8 cellular contexts compared by ENCODE assay signal in the genomic region with DNA sequence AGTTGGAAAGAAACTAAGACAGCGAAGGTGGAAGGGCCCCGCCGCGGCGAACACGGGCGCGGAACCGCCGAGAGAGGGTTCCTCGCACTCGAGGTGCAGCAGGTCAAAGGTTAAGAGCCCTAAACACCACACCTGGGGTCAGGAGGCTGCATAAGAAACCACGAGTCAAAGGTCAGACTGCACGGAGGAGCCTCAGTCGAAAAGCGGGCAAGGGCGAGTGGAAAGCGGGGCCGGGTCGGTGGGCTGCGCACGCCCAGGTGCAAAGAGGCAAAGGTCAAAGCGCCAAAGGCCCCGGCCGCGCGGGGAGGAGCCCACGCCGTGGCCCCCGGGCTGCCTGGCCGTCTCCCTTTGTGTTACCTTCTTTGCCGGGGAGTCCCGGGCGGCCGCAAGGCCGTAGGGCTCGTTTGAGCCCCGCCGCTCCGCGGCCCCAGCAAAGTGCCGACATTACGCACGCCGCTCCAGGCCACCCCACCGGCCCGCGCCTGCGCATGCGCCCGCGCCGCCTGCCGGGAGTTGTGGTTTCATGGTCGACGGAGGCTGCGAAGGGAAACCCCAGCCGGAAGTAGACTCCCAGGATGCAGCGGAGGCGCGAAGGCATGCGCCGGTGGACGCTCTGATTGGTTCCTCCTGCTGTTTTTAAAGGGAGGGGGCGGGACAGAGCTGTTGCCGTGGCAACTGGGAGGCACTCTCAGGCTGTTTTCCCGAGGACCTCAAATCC. TPM values are rescaled to one million over a fixed set of nuclear protein-coding genes. Genes with fewer than 3 reads are reported as not detected.
DNase-seq lines count a peak whose midpoint lies in the region; TF ChIP-seq lines count a peak whose summit lies in the region.

A gene (minus strand): TSS at position 470 of the 718 bp plus-strand sequence. CDS start 25 bp downstream, at position 445.

- peaks cover 40% of the 10 kb centered on the region for H3K79me2 ChIP-seq in GM23248 (ENCODE audit: insufficient read depth)

- in situ Hi-C loops in GM23248 (cut with MboI) = no loop called here

- H2AFZ ChIP-seq in GM23248 = peak within 1 kb of the TSS; percentile 86

- no peaks in the 10 kb centered on the region for H3K9me3 ChIP-seq in GM23248 (ENCODE audit: low read depth)
- no peaks in the 10 kb centered on the region for H3K9me3 ChIP-seq in esophagus muscularis mucosa
- no peaks in the 10 kb centered on the region for H3K9me3 ChIP-seq in muscle layer of colon (ENCODE audit: low read length)

- no peaks in the 10 kb centered on the region for H3K9me2 ChIP-seq in GM23248 (ENCODE audit: insufficient read depth)

- H4K20me1 ChIP-seq in GM23248 (ENCODE audit: insufficient read depth) = no peaks in the 10 kb centered on the region

- H3K36me3 ChIP-seq in GM23248 (ENCODE audit: low read depth) = peaks cover 11% of the 10 kb centered on the region; the same call in 1 of the 2 replicates
- H3K36me3 ChIP-seq in esophagus muscularis mucosa = peaks cover 9 to 35% (median 26%) of the 10 kb centered on the region in 4 donors
- no peaks in the 10 kb centered on the region for H3K36me3 ChIP-seq in muscle layer of colon (ENCODE audit: insufficient read depth, low read length)

- peak within 1 kb of the TSS; percentile 79 for H3K9ac ChIP-seq in GM23248
- H3K9ac ChIP-seq in muscle layer of colon (ENCODE audit: low read length) = peak within 1 kb of the TSS; percentile 63

- H3K27me3 ChIP-seq in GM23248 (replicated peaks; ENCODE audit: insufficient read depth) (no peaks in the 10 kb centered on the region), esophagus muscularis mucosa (no peaks in the 10 kb centered on the region), muscle layer of colon (ENCODE audit: control insufficient read depth in 1 of 2, insufficient read depth in 2 of 2, low read length in 2 of 2) (no peaks in the 10 kb centered on the region)

- DNase-seq in DMS79 treated with DMSO at 0.1 percent for 48 hours (lab: John Stamatoyannopoulos, UW) = peak; percentile 94
- DNase-seq in GM23248 = peak; percentile 99
- peak; percentile 96 to 97 for DNase-seq in Kasumi-1 (lab: John Stamatoyannopoulos, UW)
- DNase-seq in RKO (ENCODE audit: low spot score) = peak; percentile 98
- peak; percentile 94 for DNase-seq in activated T-helper 1 cell treated with Interleukin-2 at 50 U/mL for 16 hours (ENCODE audit: low read depth)
- DNase-seq in esophagus muscularis mucosa (ENCODE audit: extremely low spot score) = peak; percentile 99
- peak; percentile 90 to 94 for DNase-seq in stimulated activated CD8-positive, alpha-beta memory T cell treated with anti-CD3 and anti-CD28 coated beads, Interleukin-7, amount 100 ng/mL, for 1 hour (ENCODE audit: low read depth in 2 of 2)

- H3K4me3 ChIP-seq in GM23248 (peak within 1 kb of the TSS; percentile 77), esophagus muscularis mucosa (peak within 1 kb of the TSS; percentile 66 to 97 (median 91)), muscle layer of colon (ENCODE audit: low read depth in 1 of 2, low read length in 2 of 2) (peak within 1 kb of the TSS; percentile 91 to 95)

- TF ChIP-seq POLR2A in esophagus muscularis mucosa (IDR thresholded peaks at IDR 0.05; ENCODE audit: low read depth) = no peak

- H3F3A ChIP-seq in GM23248 (ENCODE audit: insufficient read depth) = peaks cover 6% of the 10 kb centered on the region; the same call in 1 of the 2 replicates

- H3K27ac ChIP-seq in GM23248 (peak within 1 kb of the TSS; percentile 78), esophagus muscularis mucosa (replicated peaks in 1 of 4) (peak within 1 kb of the TSS; percentile 65 to 81 (median 78)), muscle layer of colon (ENCODE audit: low read depth, low read length) (peak within 1 kb of the TSS; percentile 66)

- 0 to 1% methylated on average over 47 to 60 of the region's 67 CpGs for WGBS in GM23248 (ENCODE audit: low coverage in 1 of 2, low lambda C conversion rate in 2 of 2, missing lambda C conversion rate in 2 of 2), 2 experiments
- WGBS in esophagus muscularis mucosa = under 1% methylated on average over 60 of the region's 67 CpGs

- TF ChIP-seq CTCF in esophagus muscularis mucosa (IDR thresholded peaks at IDR 0.05) = peak in 1 of 3 experiments; percentile 14

- H3K4me2 ChIP-seq in GM23248 (ENCODE audit: unreplicated experiment) = peak within 1 kb of the TSS; percentile 86

- intact Hi-C loops in esophagus muscularis mucosa (cut with DNase I) = loop anchor here (5.0 kb wide), 1 partner anchor 56 kb away; no protein-coding TSS in a partner anchor

- no peak for TF ChIP-seq EP300 in esophagus muscularis mucosa (IDR thresholded peaks at IDR 0.05)

- H3K4me1 ChIP-seq in GM23248 (ENCODE audit: insufficient read depth) (peaks cover 6% of the 10 kb centered on the region; the same call in 1 of the 2 replicates), esophagus muscularis mucosa (peaks cover 20 to 54% (median 42%) of the 10 kb centered on the region in 4 donors), muscle layer of colon (ENCODE audit: insufficient read depth, low read length) (peaks cover 17% of the 10 kb centered on the region)

RNA-seq across cellular contexts. Expression of the gene that starts here (rescaled TPM):
- 36.2 and 48.8 TPM in 2 replicates for total RNA-seq in GM23248 (2014; rRNA removed; shearing (Covaris generic))
- 21.8 and 23.6 TPM in 2 replicates for polyA plus RNA-seq in GM23248 (2016; fragmentation: Nextera tagmentation; extraction: Ambion mirVana)
- 10 to 100 TPM; 20.8 to 40.7 (median 30.4) TPM for total RNA-seq in esophagus muscularis mucosa

Comparison
In these comparisons a context has a peak if more than half of its experiments do, and no peak if none do; other contexts are left out.
1. Peak in every context shown above with its lines: DNase-seq, H3K4me3 ChIP-seq and H3K27ac ChIP-seq.